In the genomic region with DNA sequence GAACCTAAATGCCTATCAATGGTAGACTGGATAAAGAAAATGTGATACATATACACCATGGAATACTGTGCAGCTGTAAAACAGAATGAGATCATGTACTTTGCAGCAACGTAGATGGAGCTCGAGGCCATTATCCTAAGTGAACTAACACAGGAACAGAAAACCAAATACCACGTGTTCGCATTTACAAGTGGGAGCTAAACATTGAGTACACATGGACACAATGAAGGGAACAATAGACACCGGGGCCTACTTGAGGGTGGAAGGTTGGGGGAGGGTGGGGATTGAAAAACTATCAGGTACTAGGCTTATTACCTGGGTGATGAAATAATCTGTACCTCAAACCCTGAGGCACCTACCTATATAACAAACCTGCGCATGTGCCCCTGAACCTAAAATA, we compare ENCODE assay signal across 21 cellular contexts. TPM values are rescaled to one million over a fixed set of nuclear protein-coding genes. Genes with fewer than 3 reads are reported as not detected.
DNase-seq lines count a peak whose midpoint lies in the region; TF ChIP-seq lines count a peak whose summit lies in the region.
"Had no signal": no experiment of that assay in that cellular context is flagged by ENCODE, and none has a peak within 500 bp of the region (broad histone marks: within the 10 kb centered on the region; RNA-seq: fewer than 3 reads in every experiment).

No MANE protein-coding gene starts in this region.

- H3K4me3 Mint-ChIP-seq in progenitor cell of endocrine pancreas (ENCODE audit: low read depth), result no peak overlapping the region
- H3K4me3 Mint-ChIP-seq in activated naive CD4-positive, alpha-beta T cell treated with anti-CD3 and anti-CD28 coated beads, Interleukin-2, amount 10 ng/mL, durations not matched to agents 7 days and 5 days, result no peak overlapping the region
- H3K4me3 Mint-ChIP-seq: activated CD4-positive, alpha-beta memory T cell treated with anti-CD3 and anti-CD28 coated beads for 36 hours; CD4-positive, CD25-positive, alpha-beta regulatory T cell had no signal

- CTCF ChIA-PET in activated naive CD4-positive, alpha-beta T cell treated with anti-CD3 and anti-CD28 coated beads, Interleukin-2, amount 10 ng/mL, durations not matched to agents 7 days and 5 days (lab: Charles Lee), result no interaction called here

- H3K27me3 Mint-ChIP-seq in progenitor cell of endocrine pancreas, result no peaks in the 10 kb centered on the region
- H3K27me3 Mint-ChIP-seq in activated naive CD4-positive, alpha-beta T cell treated with anti-CD3 and anti-CD28 coated beads, Interleukin-2, amount 10 ng/mL, durations not matched to agents 7 days and 5 days, result peaks cover 14% of the 10 kb centered on the region

- peak; percentile 58 for DNase-seq in NCI-H2171 treated with DMSO at 0.1 percent for 48 hours (lab: John Stamatoyannopoulos, UW)
- no peak for DNase-seq in NCI-H2171 (lab: John Stamatoyannopoulos, UW)
- DNase-seq in NCI-H1694 (lab: John Stamatoyannopoulos, UW), result peak; percentile 22
- peak; percentile 99 for DNase-seq in NCI-H345 (lab: John Stamatoyannopoulos, UW)
- DNase-seq in progenitor cell of endocrine pancreas (ENCODE audit: low spot score, unreplicated experiment), result no peak
- DNase-seq in activated naive CD4-positive, alpha-beta T cell treated with anti-CD3 and anti-CD28 coated beads, Interleukin-2, amount 10 ng/mL, durations not matched to agents 7 days and 5 days, result no peak
- DNase-seq in COLO829 (ENCODE audit: low spot score), result no peak
- DNase-seq in NAMALWA (ENCODE audit: low spot score), result no peak
- DNase-seq: activated CD4-positive, alpha-beta memory T cell treated with anti-CD3 and anti-CD28 coated beads for 36 hours; activated CD8-positive, alpha-beta memory T cell treated with anti-CD3 and anti-CD28 coated beads, Interleukin-2, amount 50 U/mL, for 48 hours; activated naive CD4-positive, alpha-beta T cell treated with anti-CD3 and anti-CD28 coated beads, Interleukin-2, amount 50 U/mL, for 16 hours; amygdala; CD4-positive, CD25-positive, alpha-beta regulatory T cell; hippocampal formation; KG1; left cardiac atrium; MG63; pancreas; stimulated activated CD4-positive, alpha-beta T cell treated with anti-CD3 and anti-CD28 coated beads, Interleukin-1b, Interleukin-23, amount 100 ng/mL, for 48 hours; stimulated activated CD8-positive, alpha-beta memory T cell treated with anti-CD3 and anti-CD28 coated beads, Interleukin-4, amount 100 ng/mL, for 48 hours; T-helper 1 cell had no signal

- H3K27ac Mint-ChIP-seq in progenitor cell of endocrine pancreas, result peak overlapping the region; percentile 3
- no peak overlapping the region for H3K27ac Mint-ChIP-seq in activated naive CD4-positive, alpha-beta T cell treated with anti-CD3 and anti-CD28 coated beads, Interleukin-2, amount 10 ng/mL, durations not matched to agents 7 days and 5 days
- H3K27ac Mint-ChIP-seq: activated CD4-positive, alpha-beta memory T cell treated with anti-CD3 and anti-CD28 coated beads for 36 hours; CD4-positive, CD25-positive, alpha-beta regulatory T cell had no signal

- no peaks in the 10 kb centered on the region for H3K36me3 Mint-ChIP-seq in progenitor cell of endocrine pancreas (ENCODE audit: insufficient read depth)
- H3K36me3 Mint-ChIP-seq in activated naive CD4-positive, alpha-beta T cell treated with anti-CD3 and anti-CD28 coated beads, Interleukin-2, amount 10 ng/mL, durations not matched to agents 7 days and 5 days, result no peaks in the 10 kb centered on the region
- H3K36me3 Mint-ChIP-seq: activated CD4-positive, alpha-beta memory T cell treated with anti-CD3 and anti-CD28 coated beads for 36 hours; CD4-positive, CD25-positive, alpha-beta regulatory T cell had no signal

- no peaks in the 10 kb centered on the region for H3K9me3 Mint-ChIP-seq in progenitor cell of endocrine pancreas (ENCODE audit: low read depth)
- peaks cover 2% of the 10 kb centered on the region for H3K9me3 Mint-ChIP-seq in activated naive CD4-positive, alpha-beta T cell treated with anti-CD3 and anti-CD28 coated beads, Interleukin-2, amount 10 ng/mL, durations not matched to agents 7 days and 5 days

- TF ChIP-seq CTCF in progenitor cell of endocrine pancreas (IDR thresholded peaks at IDR 0.05; ENCODE audit: unreplicated experiment), result no peak

- peaks cover 10% of the 10 kb centered on the region for H3K4me1 Mint-ChIP-seq in progenitor cell of endocrine pancreas (ENCODE audit: low read depth)
- no peaks in the 10 kb centered on the region for H3K4me1 Mint-ChIP-seq in activated naive CD4-positive, alpha-beta T cell treated with anti-CD3 and anti-CD28 coated beads, Interleukin-2, amount 10 ng/mL, durations not matched to agents 7 days and 5 days
- H3K4me1 Mint-ChIP-seq: CD4-positive, CD25-positive, alpha-beta regulatory T cell had no signal

RNA-seq across cellular contexts. Expression of gene DEPDC1B, which starts 22.4 kb away (rescaled TPM):
- 37.0 and 38.5 TPM in 2 replicates for total RNA-seq in progenitor cell of endocrine pancreas

Comparison
In these comparisons a context has a peak if more than half of its experiments do, and no peak if none do; other contexts are left out.
1. DNase-seq: peak in NCI-H2171 treated with DMSO at 0.1 percent for 48 hours (single experiment), NCI-H1694 (single experiment) and NCI-H345 (single experiment); none in NCI-H2171 (single experiment), progenitor cell of endocrine pancreas (single experiment), activated naive CD4-positive, alpha-beta T cell treated with anti-CD3 and anti-CD28 coated beads, Interleukin-2, amount 10 ng/mL, durations not matched to agents 7 days and 5 days (single experiment), COLO829 (single experiment) and NAMALWA (single experiment).